ENCODE assay signal across 8 cellular contexts in the genomic region with DNA sequence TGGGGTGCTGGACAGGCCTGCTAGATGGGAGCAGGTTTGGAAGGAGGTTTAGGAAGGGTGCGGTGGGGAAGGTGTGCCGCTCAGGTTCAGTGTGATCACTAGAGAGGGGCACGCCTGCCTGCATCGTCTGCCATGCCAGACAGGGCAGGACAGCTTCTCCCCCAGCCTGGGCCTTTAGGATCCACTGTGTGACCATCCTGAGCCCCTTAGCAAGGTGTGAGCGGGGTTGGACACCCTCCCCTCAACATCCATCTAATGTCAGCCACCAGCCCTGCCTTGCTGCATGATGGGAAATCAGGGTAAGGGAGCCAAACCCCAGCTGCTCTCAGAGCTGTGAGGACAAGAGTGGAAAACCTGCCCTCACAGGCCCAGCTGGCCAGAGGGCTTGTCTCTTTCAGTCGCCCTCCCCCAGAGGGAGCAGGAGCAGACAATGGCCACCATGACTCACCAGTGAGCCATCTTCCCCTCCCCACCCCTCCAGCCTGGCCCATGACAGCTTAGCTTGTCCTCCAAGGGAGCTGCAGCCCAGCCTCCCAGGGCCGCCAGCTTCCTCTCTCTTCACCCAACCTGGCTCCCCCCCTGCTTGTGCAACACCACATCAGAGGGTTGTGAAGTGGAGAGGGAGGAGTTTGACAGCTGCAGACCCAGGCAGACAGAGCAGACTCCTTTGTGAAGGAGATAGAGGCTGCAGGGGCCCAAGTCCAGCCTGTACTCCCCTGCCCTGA. TPM values are rescaled to one million over a fixed set of nuclear protein-coding genes. Genes with fewer than 3 reads are reported as not detected.
DNase-seq lines count a peak whose midpoint lies in the region; ATAC-seq lines count a peak whose summit lies in the region.

No MANE protein-coding gene starts in this region.

- H3K4me1 Mint-ChIP-seq in activated T-cell treated with anti-CD3 and anti-CD28 coated beads, Interleukin-2, amount 50 U/mL, for 4 hours (ENCODE audit: low read depth): peaks cover 84% of the 10 kb centered on the region

- H3K36me3 ChIP-seq in esophagus (ENCODE audit: control insufficient read depth in 2 of 2, insufficient read depth in 2 of 2, low read length in 1 of 2) (no peaks in the 10 kb centered on the region), mucosa of rectum (ENCODE audit: control insufficient read depth in 2 of 2, insufficient read depth in 2 of 2, low read length in 2 of 2) (no peaks in the 10 kb centered on the region)

- H3K4me3 ChIP-seq in esophagus (ENCODE audit: low read depth in 1 of 2, low read length in 2 of 2) (no peak overlapping the region), mucosa of rectum (ENCODE audit: low read length in 2 of 2) (peak overlapping the region in 1 of 2 donors; percentile 17)

- H3K27me3 Mint-ChIP-seq in activated T-cell treated with anti-CD3 and anti-CD28 coated beads, Interleukin-2, amount 50 U/mL, for 4 hours (ENCODE audit: low read depth): no peaks in the 10 kb centered on the region

- no peaks in the 10 kb centered on the region for H3K36me3 Mint-ChIP-seq in activated T-cell treated with anti-CD3 and anti-CD28 coated beads, Interleukin-2, amount 50 U/mL, for 4 hours (ENCODE audit: insufficient read depth)

- H3K4me3 Mint-ChIP-seq in activated T-cell treated with anti-CD3 and anti-CD28 coated beads, Interleukin-2, amount 50 U/mL, for 4 hours: peak overlapping the region; percentile 70

- H3K27me3 ChIP-seq in esophagus (ENCODE audit: control insufficient read depth in 1 of 2, insufficient read depth in 2 of 2, low read length in 2 of 2) (no peaks in the 10 kb centered on the region), mucosa of rectum (ENCODE audit: control insufficient read depth in 2 of 2, insufficient read depth in 2 of 2, low read length in 2 of 2) (no peaks in the 10 kb centered on the region)

- no peaks in the 10 kb centered on the region for H3K9me3 ChIP-seq in esophagus (ENCODE audit: control insufficient read depth in 2 of 2, insufficient read depth in 1 of 2, low read depth in 1 of 2, low read length in 1 of 2)
- H3K9me3 ChIP-seq in mucosa of rectum (ENCODE audit: control insufficient read depth in 2 of 2, low read length in 2 of 2): no peaks in the 10 kb centered on the region

- peak overlapping the region in 1 of 2 donors; percentile 24 for H3K9ac ChIP-seq in mucosa of rectum (ENCODE audit: low read depth in 1 of 2, low read length in 2 of 2)

- H3K4me1 ChIP-seq in esophagus (ENCODE audit: control insufficient read depth in 2 of 2, insufficient read depth in 2 of 2, low read length in 1 of 2) (peaks cover 2 to 25% of the 10 kb centered on the region in 2 donors), mucosa of rectum (ENCODE audit: control insufficient read depth in 2 of 2, insufficient read depth in 2 of 2, low read length in 2 of 2) (peaks cover 31 to 48% of the 10 kb centered on the region in 2 donors)

- H3K27ac ChIP-seq in esophagus (ENCODE audit: low read depth in 2 of 2, low read length in 1 of 2) (peak overlapping the region; percentile 90 to 98), mucosa of rectum (ENCODE audit: low read depth in 2 of 2, low read length in 2 of 2) (peak overlapping the region; percentile 18 to 81)

- DNase-seq in AML-193 (lab: John Stamatoyannopoulos, UW) (peak; percentile 93 to 97), HT-29 (ENCODE audit: low spot score) (peak; percentile 77), OCI-M2 (lab: John Stamatoyannopoulos, UW; ENCODE audit: unreplicated experiment) (peak; percentile 23), cerebellum (ENCODE audit: low spot score) (no peak)
- DNase-seq in activated T-cell treated with anti-CD3 and anti-CD28 coated beads, Interleukin-2, amount 50 U/mL, for 4 hours: peak; percentile 81
- DNase-seq in stimulated activated CD8-positive, alpha-beta memory T cell treated with anti-CD3 and anti-CD28 coated beads, Interleukin-4, amount 100 ng/mL, for 4 hours (ENCODE audit: low read depth in 2 of 2, low spot score in 1 of 2): peak; percentile 61 to 82

- 50 to 62% methylated on average over 7 of the region's 7 CpGs for WGBS in esophagus, 2 donors

- H3K9me3 Mint-ChIP-seq in activated T-cell treated with anti-CD3 and anti-CD28 coated beads, Interleukin-2, amount 50 U/mL, for 4 hours: no peaks in the 10 kb centered on the region

- ATAC-seq in activated T-cell treated with anti-CD3 and anti-CD28 coated beads, Interleukin-2, amount 50 U/mL, for 4 hours: peak; percentile 63 to 65

RNA-seq across cellular contexts. Expression of a gene that starts 37.0 kb away (rescaled TPM):
- total RNA-seq in HT-29 (2014; rRNA removed; shearing (Covaris generic)): 2.4 and 3.9 TPM in 2 replicates
- 1 to 10 TPM; 1.4 to 1.7 (median 1.5) TPM for total RNA-seq in activated T-cell treated with anti-CD3 and anti-CD28 coated beads, Interleukin-2, amount 50 U/mL, for 4 hours
- 10 to 100 TPM; 14.7 to 28.3 TPM for polyA plus RNA-seq in esophagus
- 1.3 TPM for total RNA-seq in cerebellum

RNA-seq across cellular contexts. Expression of a gene that starts 56.8 kb away (rescaled TPM):
- 0.08 and 0.21 TPM in 2 replicates for total RNA-seq in HT-29 (2014; rRNA removed; shearing (Covaris generic))
- total RNA-seq in activated T-cell treated with anti-CD3 and anti-CD28 coated beads, Interleukin-2, amount 50 U/mL, for 4 hours: 10 to 100 TPM in 2 of 3 donors, 1 to 10 TPM in 1; 7.8 to 13.6 (median 11.5) TPM
- under 1 TPM; 0.58 to 0.59 TPM for polyA plus RNA-seq in esophagus
- total RNA-seq in cerebellum: 18.7 TPM
